ENCODE assay signal across 1 cellular context in genomic region chr10:71889388-71889987, GRCh38.
TF ChIP-seq lines count a peak whose summit lies in the region.

No MANE protein-coding gene starts in this region.

TF ChIP-seq in HEK293, 187 proteins besides CTCF, POLR2A, EP300 and RAD21 (continued from another document):
- TF ChIP-seq, protein P1, sequence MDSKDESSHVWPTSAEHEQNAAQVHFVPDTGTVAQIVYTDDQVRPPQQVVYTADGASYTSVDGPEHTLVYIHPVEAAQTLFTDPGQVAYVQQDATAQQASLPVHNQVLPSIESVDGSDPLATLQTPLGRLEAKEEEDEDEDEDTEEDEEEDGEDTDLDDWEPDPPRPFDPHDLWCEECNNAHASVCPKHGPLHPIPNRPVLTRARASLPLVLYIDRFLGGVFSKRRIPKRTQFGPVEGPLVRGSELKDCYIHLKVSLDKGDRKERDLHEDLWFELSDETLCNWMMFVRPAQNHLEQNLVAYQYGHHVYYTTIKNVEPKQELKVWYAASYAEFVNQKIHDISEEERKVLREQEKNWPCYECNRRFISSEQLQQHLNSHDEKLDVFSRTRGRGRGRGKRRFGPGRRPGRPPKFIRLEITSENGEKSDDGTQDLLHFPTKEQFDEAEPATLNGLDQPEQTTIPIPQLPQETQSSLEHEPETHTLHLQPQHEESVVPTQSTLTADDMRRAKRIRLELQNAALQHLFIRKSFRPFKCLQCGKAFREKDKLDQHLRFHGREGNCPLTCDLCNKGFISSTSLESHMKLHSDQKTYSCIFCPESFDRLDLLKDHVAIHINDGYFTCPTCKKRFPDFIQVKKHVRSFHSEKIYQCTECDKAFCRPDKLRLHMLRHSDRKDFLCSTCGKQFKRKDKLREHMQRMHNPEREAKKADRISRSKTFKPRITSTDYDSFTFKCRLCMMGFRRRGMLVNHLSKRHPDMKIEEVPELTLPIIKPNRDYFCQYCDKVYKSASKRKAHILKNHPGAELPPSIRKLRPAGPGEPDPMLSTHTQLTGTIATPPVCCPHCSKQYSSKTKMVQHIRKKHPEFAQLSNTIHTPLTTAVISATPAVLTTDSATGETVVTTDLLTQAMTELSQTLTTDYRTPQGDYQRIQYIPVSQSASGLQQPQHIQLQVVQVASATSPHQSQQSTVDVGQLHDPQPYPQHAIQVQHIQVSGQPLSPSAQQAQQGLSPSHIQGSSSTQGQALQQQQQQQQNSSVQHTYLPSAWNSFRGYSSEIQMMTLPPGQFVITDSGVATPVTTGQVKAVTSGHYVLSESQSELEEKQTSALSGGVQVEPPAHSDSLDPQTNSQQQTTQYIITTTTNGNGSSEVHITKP (tag by site-specific recombination; IDR thresholded peaks at IDR 0.05) = no peak; the same call in 1 of the 2 replicates
- TF ChIP-seq, protein P2, sequence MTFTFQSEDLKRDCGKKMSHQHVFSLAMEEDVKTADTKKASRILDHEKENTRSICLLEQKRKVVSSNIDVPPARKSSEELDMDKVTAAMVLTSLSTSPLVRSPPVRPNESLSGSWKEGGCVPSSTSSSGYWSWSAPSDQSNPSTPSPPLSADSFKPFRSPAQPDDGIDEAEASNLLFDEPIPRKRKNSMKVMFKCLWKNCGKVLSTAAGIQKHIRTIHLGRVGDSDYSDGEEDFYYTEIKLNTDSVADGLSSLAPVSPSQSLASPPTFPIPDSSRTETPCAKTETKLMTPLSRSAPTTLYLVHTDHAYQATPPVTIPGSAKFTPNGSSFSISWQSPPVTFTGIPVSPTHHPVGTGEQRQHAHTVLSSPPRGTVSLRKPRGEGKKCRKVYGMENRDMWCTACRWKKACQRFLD (tag by site-specific recombination; IDR thresholded peaks at IDR 0.05) = no peak
- TF ChIP-seq ZNF214 (tag by site-specific recombination; IDR thresholded peaks at IDR 0.05; ENCODE audit: borderline replicate concordance) (no peak), ZNF121 (tag by site-specific recombination; IDR thresholded peaks at IDR 0.05) (peak; percentile 85), MEIS1 (CRISPR knock-in tag; IDR thresholded peaks at IDR 0.05; ENCODE audit: borderline replicate concordance) (no peak)
